8 cellular contexts compared by ENCODE assay signal in the genomic region with DNA sequence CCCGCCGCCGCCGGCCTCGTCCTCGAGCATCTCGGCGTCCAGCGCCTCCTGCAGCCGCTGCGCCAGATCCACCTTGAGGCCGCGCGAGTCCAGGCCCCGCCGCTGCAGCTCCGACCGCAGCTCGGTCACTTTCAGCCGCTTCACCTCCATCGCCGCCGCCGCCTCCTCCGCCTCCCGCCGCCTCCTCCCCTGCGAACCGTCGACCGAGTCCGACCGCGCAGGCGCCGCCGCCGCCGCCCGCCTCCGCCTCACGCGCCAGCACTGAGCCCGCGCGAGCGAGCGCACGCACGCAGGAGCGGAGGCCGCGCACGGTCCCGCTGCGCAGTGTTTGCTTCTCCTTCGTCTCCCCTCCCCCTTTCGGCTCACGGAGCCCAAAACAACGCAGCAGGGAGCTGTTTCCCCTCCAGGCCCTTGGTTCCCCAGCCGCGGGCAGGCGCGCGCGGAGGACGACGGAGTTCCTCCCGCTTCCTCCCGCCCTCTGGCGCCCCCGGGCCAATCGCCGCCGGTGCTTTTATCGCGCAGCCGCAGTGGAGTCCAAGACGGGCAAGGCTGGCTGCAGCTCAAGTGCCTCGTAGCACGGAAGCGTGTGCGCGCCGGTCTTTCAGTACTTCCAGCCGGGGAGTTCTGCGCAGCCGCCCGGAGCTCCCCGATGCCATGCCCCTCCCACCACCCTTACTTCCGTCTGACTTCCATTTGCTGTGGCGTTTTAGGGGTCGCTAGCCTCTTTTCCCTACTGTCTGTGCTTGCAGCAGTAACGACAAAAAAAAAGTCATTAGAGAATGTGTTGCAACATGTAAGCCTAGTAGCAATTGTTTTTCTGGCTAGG.
DNase-seq lines count a peak whose midpoint lies in the region; ATAC-seq and TF ChIP-seq lines count a peak whose summit lies in the region.

A gene (minus strand): TSS at position 451 of the 826 bp plus-strand sequence. CDS start 301 bp downstream, at position 150.

- DNase-seq in AG09309 (ENCODE audit: low read depth) (peak; percentile 96), NCI-H345 treated with DMSO at 0.1 percent for 48 hours (lab: John Stamatoyannopoulos, UW; ENCODE audit: unreplicated experiment) (peak; percentile 98), islet precursor cell (peak; percentile 99)
- peak; percentile 86 to 98 (median 98) for DNase-seq in activated CD4-positive, CD25-positive, alpha-beta regulatory T cell (lab: John Stamatoyannopoulos, UW)
- peak; percentile 99 for DNase-seq in central memory CD4-positive, alpha-beta T cell
- DNase-seq in stimulated activated CD4-positive, alpha-beta T cell treated with anti-CD3 and anti-CD28 coated beads, Interleukin-12 subunit alpha, Interleukin-12 subunit beta, amount 100 ng/mL, for 48 hours (ENCODE audit: low read depth in 2 of 3, low spot score in 1 of 3) = peak; percentile 95 to 99 (median 96)

- peak; percentile 74 for ATAC-seq in GM19023 (IDR thresholded peaks at IDR 0.05; ENCODE audit: unreplicated experiment)
- peak; percentile 74 for ATAC-seq in HG03280 (IDR thresholded peaks at IDR 0.05; ENCODE audit: unreplicated experiment)

- peak within 1 kb of the TSS; percentile 84 for H3K4me3 ChIP-seq in AG09309 (ENCODE audit: control insufficient read depth, low read depth, low read length)

- TF ChIP-seq CTCF in AG09309 (IDR thresholded peaks at IDR 0.05; ENCODE audit: control insufficient read depth, insufficient read depth, low read depth, low read length, missing control alignments) = no peak

Comparison
In these comparisons a context has a peak if more than half of its experiments do, and no peak if none do; other contexts are left out.
1. Peak in every context shown above with its lines: DNase-seq, ATAC-seq and H3K4me3 ChIP-seq.